Comparison of ENCODE assay signal across 1 cellular context in genomic region chr14:69741055-69741454, GRCh38.
TF ChIP-seq lines count a peak whose summit lies in the region.

No MANE protein-coding gene starts in this region.

TF ChIP-seq in HepG2, 621 proteins besides CTCF, POLR2A, EP300 and RAD21 (continued from another document and continues in another):
- peak; percentile 77; the same call in 1 of the 2 replicates for TF ChIP-seq AHDC1 (CRISPR knock-in tag; IDR thresholded peaks at IDR 0.05; ENCODE audit: borderline replicate concordance)
- TF ChIP-seq ZNF12 (CRISPR knock-in tag; IDR thresholded peaks at IDR 0.05), result peak; percentile 94
- TF ChIP-seq GMEB1 (CRISPR knock-in tag; IDR thresholded peaks at IDR 0.05; ENCODE audit: borderline replicate concordance), result no peak
- no peak for TF ChIP-seq U2AF2 (IDR thresholded peaks at IDR 0.05; ENCODE audit: low read depth, low read length)
- TF ChIP-seq SNAPC4 (CRISPR knock-in tag; IDR thresholded peaks at IDR 0.05), result no peak
- peak; percentile 94 for TF ChIP-seq FOXA3 (CRISPR knock-in tag; IDR thresholded peaks at IDR 0.05)
- TF ChIP-seq FOXK1 (CRISPR knock-in tag; IDR thresholded peaks at IDR 0.05; ENCODE audit: borderline replicate concordance, low read depth), result peak; percentile 63
- TF ChIP-seq ZNF552 (CRISPR knock-in tag; IDR thresholded peaks at IDR 0.05; ENCODE audit: borderline replicate concordance), result no peak
- TF ChIP-seq ZFP36L2 (CRISPR knock-in tag; IDR thresholded peaks at IDR 0.05), result no peak
- TF ChIP-seq HDAC1 (CRISPR knock-in tag; IDR thresholded peaks at IDR 0.05), result 0 out of 2 replicates have a peak, but pooled peaks have one; percentile 36
- TF ChIP-seq SAP130 (CRISPR knock-in tag; IDR thresholded peaks at IDR 0.05; ENCODE audit: low read depth), result peak; percentile 69
- no peak for TF ChIP-seq HNRNPL (IDR thresholded peaks at IDR 0.05; ENCODE audit: low read depth, low read length)
- TF ChIP-seq EED (CRISPR knock-in tag; IDR thresholded peaks at IDR 0.05), result no peak
- TF ChIP-seq CREB1 (IDR thresholded peaks at IDR 0.05), result no peak
- TF ChIP-seq CREB1 (CRISPR knock-in tag; IDR thresholded peaks at IDR 0.05), result peak; percentile 24; the same call in 1 of the 2 replicates
- TF ChIP-seq HDAC2 (CRISPR knock-in tag; IDR thresholded peaks at IDR 0.05), result peak; percentile 53; the same call in 1 of the 2 replicates
- TF ChIP-seq ZBTB20 (CRISPR knock-in tag; IDR thresholded peaks at IDR 0.05; ENCODE audit: borderline replicate concordance, low read depth), result peak; percentile 60; the same call in 1 of the 2 replicates
- TF ChIP-seq ZBTB2 (CRISPR knock-in tag; IDR thresholded peaks at IDR 0.05; ENCODE audit: low read depth), result no peak
- no peak for TF ChIP-seq ATM (IDR thresholded peaks at IDR 0.05; ENCODE audit: borderline replicate concordance)
- no peak for TF ChIP-seq ZXDC (CRISPR knock-in tag; IDR thresholded peaks at IDR 0.05)
- no peak for TF ChIP-seq BRCA1 (CRISPR knock-in tag; IDR thresholded peaks at IDR 0.05)
- peak; percentile 37; the same call in 1 of the 2 replicates for TF ChIP-seq ZMYM4 (CRISPR knock-in tag; IDR thresholded peaks at IDR 0.05)
- TF ChIP-seq ZFP36L1 (CRISPR knock-in tag; IDR thresholded peaks at IDR 0.05), result no peak
- no peak for TF ChIP-seq ATF4 (CRISPR knock-in tag; IDR thresholded peaks at IDR 0.05)
- no peak for TF ChIP-seq JDP2 (CRISPR knock-in tag; IDR thresholded peaks at IDR 0.05; ENCODE audit: borderline replicate concordance)
- no peak for TF ChIP-seq ZNF280B (CRISPR knock-in tag; IDR thresholded peaks at IDR 0.05; ENCODE audit: borderline replicate concordance)
- no peak for TF ChIP-seq ZZZ3 (CRISPR knock-in tag; IDR thresholded peaks at IDR 0.05; ENCODE audit: borderline replicate concordance)
- no peak for TF ChIP-seq SMARCC2 (IDR thresholded peaks at IDR 0.05)
- peak; percentile 61; the same call in 1 of the 2 replicates for TF ChIP-seq RXRB (CRISPR knock-in tag; IDR thresholded peaks at IDR 0.05; ENCODE audit: borderline replicate concordance)
- TF ChIP-seq XBP1 (CRISPR knock-in tag; IDR thresholded peaks at IDR 0.05), result no peak
- TF ChIP-seq TOPORS (CRISPR knock-in tag; IDR thresholded peaks at IDR 0.05), result no peak
- no peak for TF ChIP-seq NFAT5 (CRISPR knock-in tag; IDR thresholded peaks at IDR 0.05)
- no peak for TF ChIP-seq ZNF253 (CRISPR knock-in tag; IDR thresholded peaks at IDR 0.05; ENCODE audit: borderline replicate concordance)
